ENCODE assay signal across 11 cellular contexts in the genomic region with DNA sequence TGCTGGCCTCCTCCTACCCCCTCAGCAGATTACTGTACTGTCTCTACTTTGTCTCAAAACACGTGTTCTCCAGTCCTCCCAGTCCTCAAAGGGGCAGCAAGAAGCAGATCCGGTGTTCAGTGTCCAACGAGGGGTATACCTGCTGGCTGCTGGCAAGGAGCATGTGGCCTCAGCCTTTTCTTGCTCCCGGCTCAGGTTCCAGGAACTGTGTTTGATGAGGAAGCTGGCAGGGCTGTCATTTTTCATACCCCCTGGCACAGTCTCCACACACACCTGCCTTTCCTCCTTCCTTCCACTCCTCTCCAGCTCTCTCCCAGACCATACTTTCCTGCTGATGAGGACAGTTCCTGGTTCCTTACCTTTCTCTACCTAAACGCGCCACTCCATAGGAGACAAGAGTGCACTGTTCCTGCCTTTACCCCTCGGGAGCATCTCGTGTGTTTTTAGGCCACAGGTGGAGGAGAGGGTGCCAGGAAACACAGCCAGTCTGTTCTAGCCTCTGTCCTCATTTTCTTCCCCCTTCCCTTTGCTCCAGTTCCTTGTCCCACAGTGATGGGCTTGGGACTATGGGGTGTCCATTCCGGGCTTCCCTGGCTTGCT.
A peak's percentile ranks its signal among the peaks of the same experiment; 100 is the strongest.
DNase-seq lines count a peak whose midpoint lies in the region; ATAC-seq and TF ChIP-seq lines count a peak whose summit lies in the region.
"Had no signal": no experiment of that assay in that cellular context is flagged by ENCODE, and none has a peak within 500 bp of the region (broad histone marks: within the 10 kb centered on the region; RNA-seq: fewer than 3 reads in every experiment).

No MANE protein-coding gene starts in this region.

- no peaks in the 10 kb centered on the region for H3K27me3 Mint-ChIP-seq in activated T-cell treated with anti-CD3 and anti-CD28 coated beads, Interleukin-2, amount 50 U/mL, for 72 hours (ENCODE audit: low read depth)

- no peaks in the 10 kb centered on the region for H3K9me3 Mint-ChIP-seq in activated T-cell treated with anti-CD3 and anti-CD28 coated beads, Interleukin-2, amount 50 U/mL, for 72 hours

- H3K9me3 ChIP-seq in esophagus squamous epithelium = no peaks in the 10 kb centered on the region
- H3K9me3 ChIP-seq in stomach = no peaks in the 10 kb centered on the region

- no peak for TF ChIP-seq EP300 in stomach (IDR thresholded peaks at IDR 0.05)

- peaks cover 0 to 5% of the 10 kb centered on the region in 2 donors for H3K36me3 Mint-ChIP-seq in activated T-cell treated with anti-CD3 and anti-CD28 coated beads, Interleukin-2, amount 50 U/mL, for 72 hours (ENCODE audit: insufficient read depth in 2 of 2)

- DNase-seq in activated T-cell treated with anti-CD3 and anti-CD28 coated beads, Interleukin-2, amount 50 U/mL, for 72 hours = no peak
- DNase-seq in activated T-cell treated with anti-CD3 and anti-CD28 coated beads for 4 hours = no peak
- DNase-seq in NCI-H2196 treated with DMSO at 0.1 percent for 48 hours (lab: John Stamatoyannopoulos, UW; ENCODE audit: unreplicated experiment) = peak; percentile 81
- no peak for DNase-seq in esophagus squamous epithelium (lab: John Stamatoyannopoulos, UW)
- peak; percentile 79 for DNase-seq in stomach
- DNase-seq in SKM-1 (lab: John Stamatoyannopoulos, UW; ENCODE audit: unreplicated experiment) = no peak
- DNase-seq in HPDE6-E6E7 (ENCODE audit: extremely low spot score) = no peak
- no peak for DNase-seq in NCI-H1694 (lab: John Stamatoyannopoulos, UW)
- DNase-seq: activated CD4-positive, alpha-beta T cell treated with anti-CD3 and anti-CD28 coated beads, Interleukin-2, amount 50 U/mL, for 4 hours; C1 segment of cervical spinal cord; stimulated activated CD8-positive, alpha-beta memory T cell treated with anti-CD3 and anti-CD28 coated beads, Interleukin-4, amount 100 ng/mL, for 48 hours had no signal

- peak overlapping the region; percentile 67 for H3K27ac Mint-ChIP-seq in activated T-cell treated with anti-CD3 and anti-CD28 coated beads, Interleukin-2, amount 50 U/mL, for 72 hours

- ATAC-seq in activated T-cell treated with anti-CD3 and anti-CD28 coated beads, Interleukin-2, amount 50 U/mL, for 72 hours (replicated peaks in 1 of 2) = no peak

- H3K27ac ChIP-seq in esophagus squamous epithelium (peak overlapping the region; percentile 78 to 90 (median 87)), stomach (peak overlapping the region; percentile 62 to 89 (median 73))

- TF ChIP-seq POLR2A in esophagus squamous epithelium (IDR thresholded peaks at IDR 0.05) (peak in 2 of 4 donors; percentile 8 to 12), stomach (IDR thresholded peaks at IDR 0.05) (no peak)

- H3K4me1 Mint-ChIP-seq in activated T-cell treated with anti-CD3 and anti-CD28 coated beads, Interleukin-2, amount 50 U/mL, for 72 hours (ENCODE audit: low read depth) = peaks cover 26% of the 10 kb centered on the region

- H3K36me3 ChIP-seq in esophagus squamous epithelium (peaks cover 17 to 72% (median 21%) of the 10 kb centered on the region in 3 donors), stomach (peaks cover 15 to 63% (median 50%) of the 10 kb centered on the region in 4 donors)

- H3K4me3 ChIP-seq in esophagus squamous epithelium = peak overlapping the region in 1 of 4 donors; percentile 5
- no peak overlapping the region for H3K4me3 ChIP-seq in stomach

- intact Hi-C loops in esophagus squamous epithelium (cut with DNase I) (no loop called here), stomach (cut with DNase I; ENCODE audit: low total_unique reads) (no loop called here)

- H3K4me3 Mint-ChIP-seq in activated T-cell treated with anti-CD3 and anti-CD28 coated beads, Interleukin-2, amount 50 U/mL, for 72 hours = no peak overlapping the region

- H3K27me3 ChIP-seq in esophagus squamous epithelium (no peaks in the 10 kb centered on the region), stomach (no peaks in the 10 kb centered on the region)

- peaks cover 20 to 79% (median 41%) of the 10 kb centered on the region in 3 donors for H3K4me1 ChIP-seq in esophagus squamous epithelium
- peaks cover 31 to 73% (median 53%) of the 10 kb centered on the region in 4 donors for H3K4me1 ChIP-seq in stomach

- TF ChIP-seq CTCF in esophagus squamous epithelium (IDR thresholded peaks at IDR 0.05) (no peak), stomach (IDR thresholded peaks at IDR 0.05) (peak in 1 of 7 experiments; percentile 6)

- WGBS in esophagus squamous epithelium, 2 donors = 41 to 45% methylated on average over 9 of the region's 9 CpGs
- WGBS in stomach, 5 donors = 28 to 58% (median 36%) methylated on average over 9 of the region's 9 CpGs

Comparison
In these comparisons a context has a peak if more than half of its experiments do, and no peak if none do; other contexts are left out.
1. DNase-seq: peak in NCI-H2196 treated with DMSO at 0.1 percent for 48 hours (single experiment) and stomach (single experiment); none in activated T-cell treated with anti-CD3 and anti-CD28 coated beads, Interleukin-2, amount 50 U/mL, for 72 hours (0 of 2), activated T-cell treated with anti-CD3 and anti-CD28 coated beads for 4 hours (single experiment), esophagus squamous epithelium (single experiment), SKM-1 (single experiment), HPDE6-E6E7 (single experiment) and NCI-H1694 (single experiment).